Comparison of ENCODE assay signal across 1 cellular context in the genomic region with DNA sequence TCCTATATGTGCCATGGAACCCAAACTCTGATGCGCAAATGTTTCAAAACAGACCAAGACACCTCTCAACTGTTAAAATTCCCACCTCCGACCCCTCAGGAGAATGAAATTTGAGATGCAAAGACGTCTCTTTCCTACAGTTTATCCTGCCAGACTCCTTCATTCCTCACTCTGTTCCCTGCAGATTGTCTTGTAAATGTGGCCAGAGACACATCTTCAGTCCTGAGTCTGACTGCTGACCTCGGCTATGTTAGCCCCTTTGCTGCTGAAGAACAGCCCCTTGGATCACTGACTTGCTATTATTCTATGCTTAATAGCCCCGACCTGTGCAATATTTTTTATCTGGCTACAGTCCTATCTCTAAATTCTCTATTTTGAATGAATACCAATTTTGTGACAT.
TF ChIP-seq lines count a peak whose summit lies in the region.

No MANE protein-coding gene starts in this region.

TF ChIP-seq in GM23338, 12 proteins besides CTCF, POLR2A, EP300 and RAD21:
- TF ChIP-seq, protein P1, sequence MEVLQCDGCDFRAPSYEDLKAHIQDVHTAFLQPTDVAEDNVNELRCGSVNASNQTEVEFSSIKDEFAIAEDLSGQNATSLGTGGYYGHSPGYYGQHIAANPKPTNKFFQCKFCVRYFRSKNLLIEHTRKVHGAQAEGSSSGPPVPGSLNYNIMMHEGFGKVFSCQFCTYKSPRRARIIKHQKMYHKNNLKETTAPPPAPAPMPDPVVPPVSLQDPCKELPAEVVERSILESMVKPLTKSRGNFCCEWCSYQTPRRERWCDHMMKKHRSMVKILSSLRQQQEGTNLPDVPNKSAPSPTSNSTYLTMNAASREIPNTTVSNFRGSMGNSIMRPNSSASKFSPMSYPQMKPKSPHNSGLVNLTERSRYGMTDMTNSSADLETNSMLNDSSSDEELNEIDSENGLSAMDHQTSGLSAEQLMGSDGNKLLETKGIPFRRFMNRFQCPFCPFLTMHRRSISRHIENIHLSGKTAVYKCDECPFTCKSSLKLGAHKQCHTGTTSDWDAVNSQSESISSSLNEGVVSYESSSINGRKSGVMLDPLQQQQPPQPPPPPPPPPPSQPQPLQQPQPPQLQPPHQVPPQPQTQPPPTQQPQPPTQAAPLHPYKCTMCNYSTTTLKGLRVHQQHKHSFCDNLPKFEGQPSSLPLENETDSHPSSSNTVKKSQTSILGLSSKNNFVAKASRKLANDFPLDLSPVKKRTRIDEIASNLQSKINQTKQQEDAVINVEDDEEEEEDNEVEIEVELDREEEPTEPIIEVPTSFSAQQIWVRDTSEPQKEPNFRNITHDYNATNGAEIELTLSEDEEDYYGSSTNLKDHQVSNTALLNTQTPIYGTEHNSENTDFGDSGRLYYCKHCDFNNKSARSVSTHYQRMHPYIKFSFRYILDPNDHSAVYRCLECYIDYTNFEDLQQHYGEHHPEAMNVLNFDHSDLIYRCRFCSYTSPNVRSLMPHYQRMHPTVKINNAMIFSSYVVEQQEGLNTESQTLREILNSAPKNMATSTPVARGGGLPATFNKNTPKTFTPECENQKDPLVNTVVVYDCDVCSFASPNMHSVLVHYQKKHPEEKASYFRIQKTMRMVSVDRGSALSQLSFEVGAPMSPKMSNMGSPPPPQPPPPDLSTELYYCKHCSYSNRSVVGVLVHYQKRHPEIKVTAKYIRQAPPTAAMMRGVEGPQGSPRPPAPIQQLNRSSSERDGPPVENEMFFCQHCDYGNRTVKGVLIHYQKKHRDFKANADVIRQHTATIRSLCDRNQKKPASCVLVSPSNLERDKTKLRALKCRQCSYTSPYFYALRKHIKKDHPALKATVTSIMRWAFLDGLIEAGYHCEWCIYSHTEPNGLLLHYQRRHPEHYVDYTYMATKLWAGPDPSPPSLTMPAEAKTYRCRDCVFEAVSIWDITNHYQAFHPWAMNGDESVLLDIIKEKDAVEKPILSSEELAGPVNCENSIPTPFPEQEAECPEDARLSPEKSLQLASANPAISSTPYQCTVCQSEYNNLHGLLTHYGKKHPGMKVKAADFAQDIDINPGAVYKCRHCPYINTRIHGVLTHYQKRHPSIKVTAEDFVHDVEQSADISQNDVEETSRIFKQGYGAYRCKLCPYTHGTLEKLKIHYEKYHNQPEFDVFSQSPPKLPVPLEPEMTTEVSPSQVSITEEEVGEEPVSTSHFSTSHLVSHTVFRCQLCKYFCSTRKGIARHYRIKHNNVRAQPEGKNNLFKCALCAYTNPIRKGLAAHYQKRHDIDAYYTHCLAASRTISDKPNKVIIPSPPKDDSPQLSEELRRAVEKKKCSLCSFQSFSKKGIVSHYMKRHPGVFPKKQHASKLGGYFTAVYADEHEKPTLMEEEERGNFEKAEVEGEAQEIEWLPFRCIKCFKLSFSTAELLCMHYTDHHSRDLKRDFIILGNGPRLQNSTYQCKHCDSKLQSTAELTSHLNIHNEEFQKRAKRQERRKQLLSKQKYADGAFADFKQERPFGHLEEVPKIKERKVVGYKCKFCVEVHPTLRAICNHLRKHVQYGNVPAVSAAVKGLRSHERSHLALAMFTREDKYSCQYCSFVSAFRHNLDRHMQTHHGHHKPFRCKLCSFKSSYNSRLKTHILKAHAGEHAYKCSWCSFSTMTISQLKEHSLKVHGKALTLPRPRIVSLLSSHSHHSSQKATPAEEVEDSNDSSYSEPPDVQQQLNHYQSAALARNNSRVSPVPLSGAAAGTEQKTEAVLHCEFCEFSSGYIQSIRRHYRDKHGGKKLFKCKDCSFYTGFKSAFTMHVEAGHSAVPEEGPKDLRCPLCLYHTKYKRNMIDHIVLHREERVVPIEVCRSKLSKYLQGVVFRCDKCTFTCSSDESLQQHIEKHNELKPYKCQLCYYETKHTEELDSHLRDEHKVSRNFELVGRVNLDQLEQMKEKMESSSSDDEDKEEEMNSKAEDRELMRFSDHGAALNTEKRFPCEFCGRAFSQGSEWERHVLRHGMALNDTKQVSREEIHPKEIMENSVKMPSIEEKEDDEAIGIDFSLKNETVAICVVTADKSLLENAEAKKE (CRISPR knock-in tag; IDR thresholded peaks at IDR 0.05): no peak
- TF ChIP-seq EZH2 (IDR thresholded peaks at IDR 0.05; ENCODE audit: low read depth, unreplicated experiment) (no peak), EZH2phosphoT487 (IDR thresholded peaks at IDR 0.05; ENCODE audit: unreplicated experiment) (no peak), JUNB (IDR thresholded peaks at IDR 0.05; ENCODE audit: unreplicated experiment) (no peak), ZNF114 (CRISPR knock-in tag; IDR thresholded peaks at IDR 0.05) (no peak), STAT1 (IDR thresholded peaks at IDR 0.05; ENCODE audit: unreplicated experiment) (no peak)
